Comparison of ENCODE assay signal across 12 cellular contexts in the genomic region with DNA sequence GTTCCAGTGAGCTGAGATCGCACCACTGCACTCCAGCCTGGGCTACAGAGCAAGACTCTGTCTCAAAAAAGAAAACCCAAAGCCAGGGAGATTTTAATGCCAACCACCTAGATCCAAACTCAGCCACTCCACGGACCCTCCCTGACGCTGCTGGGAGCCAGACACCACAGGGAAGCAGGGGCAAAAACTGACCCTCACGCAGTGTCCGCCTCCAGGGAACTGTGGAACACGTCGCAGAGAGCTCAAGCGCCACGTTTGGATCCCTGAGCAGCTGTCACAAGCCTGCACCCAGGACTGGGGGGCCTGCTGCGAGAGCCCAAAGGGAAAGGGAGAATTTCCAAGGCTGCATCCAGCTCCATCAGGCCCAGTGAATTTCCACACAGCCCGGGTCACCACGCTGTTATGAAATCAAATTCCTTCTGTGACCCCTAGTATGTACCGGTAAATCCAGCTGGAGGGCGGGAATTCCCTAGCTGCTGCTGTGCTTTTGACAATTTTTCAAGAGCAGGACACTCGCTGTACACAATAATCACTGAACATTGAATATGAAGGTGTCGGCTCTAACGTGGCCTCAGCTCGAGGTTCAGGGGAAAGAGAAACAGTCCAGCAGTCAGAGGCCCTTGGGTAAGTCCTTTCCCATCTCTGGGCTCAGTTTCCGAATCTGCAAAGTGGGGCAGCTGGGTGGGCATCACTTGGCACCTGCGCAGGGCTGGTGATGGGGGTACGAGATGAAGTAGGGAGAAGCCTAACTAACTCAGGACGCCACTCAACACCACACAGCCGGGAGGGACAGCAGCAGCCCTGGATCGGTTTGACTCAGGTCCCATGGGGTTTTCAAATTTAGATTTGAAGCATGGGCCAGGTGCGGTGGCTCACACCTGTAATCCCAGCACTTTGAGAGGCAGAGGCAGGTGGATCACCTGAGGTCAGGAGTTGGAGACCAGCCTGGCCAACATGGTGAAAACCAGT. TPM values are rescaled to one million over a fixed set of nuclear protein-coding genes. Genes with fewer than 3 reads are reported as not detected.
DNase-seq lines count a peak whose midpoint lies in the region; ATAC-seq and TF ChIP-seq lines count a peak whose summit lies in the region.
"Had no signal": no experiment of that assay in that cellular context is flagged by ENCODE, and none has a peak within 500 bp of the region (broad histone marks: within the 10 kb centered on the region; RNA-seq: fewer than 3 reads in every experiment).

No MANE protein-coding gene starts in this region.

- TF ChIP-seq POLR2A in thyroid gland (IDR thresholded peaks at IDR 0.05), result no peak

- TF ChIP-seq CTCF in DOHH2 (IDR thresholded peaks at IDR 0.05; ENCODE audit: low read depth, low read length, poor library complexity, severe bottlenecking) (no peak), astrocyte of the spinal cord (IDR thresholded peaks at IDR 0.05; ENCODE audit: low read depth, low read length) (no peak), thyroid gland (IDR thresholded peaks at IDR 0.05) (no peak), MM.1S (IDR thresholded peaks at IDR 0.05; ENCODE audit: low read length) (no peak)

- in situ Hi-C loops in astrocyte of the spinal cord (cut with HindIII; ENCODE audit: low sequenced_read_pairs), result no loop called here

- no peaks in the 10 kb centered on the region for H3F3A ChIP-seq in DOHH2 (ENCODE audit: control insufficient read depth, insufficient read depth)
- peaks cover 9% of the 10 kb centered on the region for H3F3A ChIP-seq in MM.1S (ENCODE audit: insufficient read depth, low read length)

- peak; percentile 51 for ATAC-seq in Right ventricle myocardium superior (ENCODE audit: poor library complexity)
- ATAC-seq in sciatic nerve, result peak; percentile 81
- ATAC-seq: natural killer cell treated with Interleukin-12 subunit alpha and Interleukin-12 subunit beta and Interleukin-15 and Interleukin-18, amount 100 ng/mL, for 72 hours; T-cell had no signal

- no peak overlapping the region for H2AFZ ChIP-seq in MM.1S (ENCODE audit: low read length)

- H3K79me2 ChIP-seq in DOHH2 (ENCODE audit: control insufficient read depth, low read length) (peaks cover 74% of the 10 kb centered on the region), MM.1S (ENCODE audit: low read length) (peaks cover 77% of the 10 kb centered on the region)

- no peak overlapping the region for H3K9ac ChIP-seq in MM.1S (ENCODE audit: low read length)

- H3K4me3 ChIP-seq in DOHH2 (ENCODE audit: low read length), result no peak overlapping the region
- no peak overlapping the region for H3K4me3 ChIP-seq in astrocyte of the spinal cord (ENCODE audit: low read depth, low read length)
- H3K4me3 ChIP-seq in thyroid gland (replicated peaks in 1 of 3), result no peak overlapping the region
- H3K4me3 ChIP-seq in MM.1S (ENCODE audit: low read length), result no peak overlapping the region

- 74% methylated on average over 15 to 25 of the region's 25 CpGs for WGBS in thyroid gland, 2 donors

- no peaks in the 10 kb centered on the region for H3K9me2 ChIP-seq in DOHH2 (replicated peaks; ENCODE audit: control insufficient read depth, low read length)
- no peaks in the 10 kb centered on the region for H3K9me2 ChIP-seq in MM.1S (replicated peaks; ENCODE audit: insufficient read depth, low read length)

- H3K27ac ChIP-seq in DOHH2 (ENCODE audit: low read depth, low read length) (no peak overlapping the region), thyroid gland (peak overlapping the region in 1 of 3 donors; percentile 18), MM.1S (ENCODE audit: low read length) (no peak overlapping the region)

- peaks cover 42% of the 10 kb centered on the region for H3K4me1 ChIP-seq in DOHH2 (ENCODE audit: control insufficient read depth, low read length)
- peaks cover 15 to 28% of the 10 kb centered on the region in 2 donors for H3K4me1 ChIP-seq in thyroid gland
- no peaks in the 10 kb centered on the region for H3K4me1 ChIP-seq in MM.1S (ENCODE audit: low read length)

- H3K36me3 ChIP-seq in DOHH2 (ENCODE audit: control insufficient read depth, low read length) (peaks cover 68% of the 10 kb centered on the region), thyroid gland (peaks cover 0 to 10% of the 10 kb centered on the region in 2 donors), MM.1S (replicated peaks; ENCODE audit: insufficient read depth, low read length) (0 out of 2 replicates have a peak, but pooled peaks cover 5% of the 10 kb centered on the region)

- H3K9me3 ChIP-seq in DOHH2 (ENCODE audit: control insufficient read depth, insufficient read depth, low read length) (no peaks in the 10 kb centered on the region), thyroid gland (no peaks in the 10 kb centered on the region), MM.1S (replicated peaks; ENCODE audit: insufficient read depth, low read length) (no peaks in the 10 kb centered on the region)

- H4K20me1 ChIP-seq in DOHH2 (ENCODE audit: control insufficient read depth, insufficient read depth, low read depth, low read length), result peaks cover 17% of the 10 kb centered on the region; the same call in 1 of the 2 replicates
- H4K20me1 ChIP-seq in MM.1S (ENCODE audit: insufficient read depth, low read length), result peaks cover 18% of the 10 kb centered on the region

- intact Hi-C loops in Right ventricle myocardium superior (cut with DNase I), result no loop called here
- intact Hi-C loops in sciatic nerve (cut with DNase I), result loop anchor here (10.0 kb wide), 1 partner anchor 1765 kb away; no protein-coding TSS in a partner anchor
- intact Hi-C loops in thyroid gland (cut with DNase I), result no loop called here

- DNase-seq in astrocyte of the spinal cord (ENCODE audit: low read depth, low spot score), result peak; percentile 40
- peak; percentile 67 for DNase-seq in Right ventricle myocardium superior
- DNase-seq in sciatic nerve (ENCODE audit: low spot score), result no peak
- DNase-seq in thyroid gland, result no peak
- DNase-seq in MM.1S, result no peak
- DNase-seq in activated CD4-positive, alpha-beta T cell treated with anti-CD3 and anti-CD28 coated beads for 4 hours, result no peak
- DNase-seq in Ammon's horn (ENCODE audit: low spot score), result no peak
- DNase-seq: erythroblast, T-cell had no signal

- H3K4me2 ChIP-seq in DOHH2 (ENCODE audit: low read length) (0 out of 2 replicates have a peak overlapping the region, but pooled peaks have one; percentile 14), MM.1S (ENCODE audit: low read depth, low read length) (no peak overlapping the region)

- H3K27me3 ChIP-seq in DOHH2 (ENCODE audit: control insufficient read depth, low read length), result no peaks in the 10 kb centered on the region
- H3K27me3 ChIP-seq in thyroid gland, result no peaks in the 10 kb centered on the region
- H3K27me3 ChIP-seq in MM.1S (replicated peaks; ENCODE audit: insufficient read depth, low read length), result no peaks in the 10 kb centered on the region

RNA-seq across cellular contexts. Expression of a gene that starts 8.6 kb away (rescaled TPM):
- total RNA-seq in Right ventricle myocardium superior (26.0 TPM), sciatic nerve (118 TPM), thyroid gland (10 to 100 TPM; 43.4 to 67.5 (median 61.1) TPM)

RNA-seq across cellular contexts. Expression of a gene that starts 22.0 kb away (rescaled TPM):
- total RNA-seq in Right ventricle myocardium superior (not detected), sciatic nerve (not detected), thyroid gland (not detected)
- total RNA-seq: HT1080; natural killer cell treated with Interleukin-12 subunit alpha and Interleukin-12 subunit beta and Interleukin-15 and Interleukin-18, amount 100 ng/mL, for 72 hours; T-cell had no signal

Comparison
In these comparisons a context has a peak if more than half of its experiments do, and no peak if none do; other contexts are left out.
1. DNase-seq: peak in astrocyte of the spinal cord (single experiment) and Right ventricle myocardium superior (single experiment); none in sciatic nerve (single experiment), thyroid gland (0 of 2), MM.1S (single experiment), activated CD4-positive, alpha-beta T cell treated with anti-CD3 and anti-CD28 coated beads for 4 hours (0 of 2) and Ammon's horn (single experiment).